In the genomic region with DNA sequence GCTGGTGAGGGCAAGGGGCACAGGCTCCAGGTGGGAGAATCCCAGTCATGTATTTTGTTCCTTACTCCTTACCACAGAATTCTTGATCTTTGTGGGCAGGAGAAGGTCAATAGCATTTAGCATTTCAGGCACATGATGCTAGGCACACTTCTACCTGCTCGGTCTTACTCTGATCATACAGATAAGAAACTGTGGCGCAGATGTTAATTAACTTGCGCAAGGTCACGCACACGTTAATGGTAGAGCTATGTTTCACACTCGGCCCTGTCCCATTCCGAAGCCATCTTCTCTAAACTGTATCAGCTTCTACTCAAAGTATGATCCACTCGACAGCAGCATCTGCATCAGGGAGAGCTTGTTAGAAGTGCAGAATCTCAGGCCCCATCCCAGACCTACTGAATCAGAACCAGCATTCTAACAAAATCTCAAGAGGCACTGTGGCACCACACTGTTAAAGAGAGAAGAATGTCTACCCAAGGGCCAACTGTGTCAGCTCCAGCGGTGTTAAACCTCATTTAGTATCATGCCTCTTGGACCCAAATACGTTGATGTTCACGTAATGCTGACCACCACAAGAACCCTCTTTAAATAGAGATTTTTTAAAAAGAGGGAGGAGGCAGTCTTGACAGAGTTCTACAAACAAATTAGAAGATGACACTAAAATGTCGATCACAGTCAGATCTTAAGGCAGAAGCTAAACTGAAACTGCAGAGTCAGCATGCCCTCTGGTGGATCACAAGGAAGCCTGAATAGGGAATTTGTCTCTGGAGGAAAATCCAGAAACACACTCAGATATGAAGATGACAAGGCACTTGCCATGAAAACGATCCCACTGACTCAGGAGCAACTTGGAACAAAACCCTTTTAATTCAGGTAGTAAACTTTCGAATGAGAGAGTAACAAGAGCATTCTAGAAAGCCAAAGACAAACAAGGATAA, we compare ENCODE assay signal across 9 cellular contexts. TPM values are rescaled to one million over a fixed set of nuclear protein-coding genes. Genes with fewer than 3 reads are reported as not detected.
DNase-seq lines count a peak whose midpoint lies in the region; ATAC-seq and TF ChIP-seq lines count a peak whose summit lies in the region.
"Had no signal": no experiment of that assay in that cellular context is flagged by ENCODE, and none has a peak within 500 bp of the region (broad histone marks: within the 10 kb centered on the region; RNA-seq: fewer than 3 reads in every experiment).

No MANE protein-coding gene starts in this region.

- DNase-seq in AG08396 (ENCODE audit: low spot score) (peak; percentile 43), M059J (ENCODE audit: low read depth) (peak; percentile 3), choroid plexus epithelial cell (ENCODE audit: low read depth) (peak; percentile 87), medulla oblongata (ENCODE audit: extremely low spot score) (peak; percentile 86), posterior vena cava (ENCODE audit: low spot score) (no peak), Karpas-422 (no peak)
- DNase-seq: activated CD4-positive, alpha-beta T cell treated with anti-CD3 and anti-CD28 coated beads, Interleukin-2, amount 10 ng/mL, durations not matched to agents 7 days and 5 days had no signal

- H4K20me1 ChIP-seq in Karpas-422 (ENCODE audit: insufficient read depth, low read depth, low read length), result no peaks in the 10 kb centered on the region

- no peak overlapping the region for H3K4me2 ChIP-seq in Karpas-422 (ENCODE audit: low read depth, low read length, poor library complexity, severe bottlenecking)

- H2AFZ ChIP-seq in Karpas-422 (ENCODE audit: low read length), result no peak overlapping the region

- no peaks in the 10 kb centered on the region for H3K36me3 ChIP-seq in Karpas-422 (ENCODE audit: insufficient read depth, low read length)

- no peaks in the 10 kb centered on the region for H3K79me2 ChIP-seq in Karpas-422 (ENCODE audit: low read length)

- H3K27me3 ChIP-seq in Karpas-422 (ENCODE audit: low read length), result no peaks in the 10 kb centered on the region

- no peak overlapping the region for H3K9ac ChIP-seq in Karpas-422 (ENCODE audit: low read length)

- H3K4me3 ChIP-seq in choroid plexus epithelial cell (ENCODE audit: low read depth, low read length) (no peak overlapping the region), Karpas-422 (ENCODE audit: low read length) (no peak overlapping the region)

- no peaks in the 10 kb centered on the region for H3K9me2 ChIP-seq in Karpas-422 (replicated peaks; ENCODE audit: insufficient read depth, low read length)

- H3K27ac ChIP-seq in Karpas-422 (ENCODE audit: low read length), result no peak overlapping the region

- intact Hi-C loops in posterior vena cava (cut with DNase I), result loop anchor here (10.0 kb wide), 3 partner anchors 72 to 228 kb away; no protein-coding TSS in a partner anchor

- ATAC-seq in GM18870 (IDR thresholded peaks at IDR 0.05; ENCODE audit: unreplicated experiment), result no peak
- ATAC-seq in GM18861 (IDR thresholded peaks at IDR 0.05; ENCODE audit: unreplicated experiment), result no peak

- H3K9me3 ChIP-seq in Karpas-422 (ENCODE audit: low read length), result peaks cover 8% of the 10 kb centered on the region

- no peaks in the 10 kb centered on the region for H3K4me1 ChIP-seq in Karpas-422 (ENCODE audit: low read length)

- peak; percentile 84 for TF ChIP-seq CTCF in choroid plexus epithelial cell (conservative IDR thresholded peaks at IDR 0.05; ENCODE audit: low read depth, low read length)

RNA-seq across cellular contexts. Expression of a gene that starts 7.3 kb away (rescaled TPM):
- total RNA-seq in M059J (2014; rRNA removed; shearing (Covaris generic)), result 0.42 TPM in 1 of 2 replicates, not detected in the other
- total RNA-seq in posterior vena cava, result 10 to 100 TPM in 1 of 2 donors, 1 to 10 TPM in 1; 8.9 to 14.9 TPM
- 0.14 and 1.3 TPM in 2 replicates for total RNA-seq in Karpas-422 (2014; rRNA removed; shearing (Covaris generic); ENCODE audit: low replicate concordance)
- total RNA-seq: activated CD4-positive, alpha-beta T cell treated with anti-CD3 and anti-CD28 coated beads, Interleukin-2, amount 10 ng/mL, durations not matched to agents 7 days and 5 days had no signal

Comparison
In these comparisons a context has a peak if more than half of its experiments do, and no peak if none do; other contexts are left out.
1. DNase-seq: peak in AG08396 (single experiment), M059J (single experiment), choroid plexus epithelial cell (single experiment) and medulla oblongata (single experiment); none in posterior vena cava (single experiment) and Karpas-422 (single experiment).